2 cellular contexts compared by ENCODE assay signal in the genomic region with DNA sequence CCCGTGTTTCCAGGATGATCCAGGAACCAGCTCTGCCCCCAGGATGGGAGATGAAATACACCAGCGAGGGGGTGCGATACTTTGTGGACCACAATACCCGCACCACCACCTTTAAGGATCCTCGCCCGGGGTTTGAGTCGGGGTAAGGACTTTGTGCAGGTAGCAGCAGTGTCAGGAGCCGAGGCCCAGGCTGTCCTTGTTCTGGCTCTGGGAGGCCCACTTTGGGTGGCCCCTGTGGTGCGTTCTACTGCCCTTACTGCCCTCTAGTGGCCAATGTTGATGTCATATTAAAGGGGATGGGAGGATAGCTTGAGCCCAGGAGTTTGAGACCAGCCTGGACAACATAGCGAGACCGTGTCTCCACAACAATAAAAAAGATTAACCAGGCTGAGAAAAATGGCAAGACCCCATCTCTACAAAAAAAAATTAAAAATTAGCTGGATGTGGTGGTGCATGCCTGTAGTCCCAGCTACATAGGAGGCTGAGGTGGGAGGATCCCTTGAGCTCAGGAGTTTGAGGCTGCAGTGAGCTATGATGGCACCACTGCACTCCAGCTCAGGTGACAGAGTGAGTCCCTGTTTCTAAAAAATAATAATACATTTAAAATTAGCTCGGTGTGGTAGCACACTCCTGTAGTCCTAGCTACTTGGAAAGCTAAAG.
A peak's percentile ranks its signal among the peaks of the same experiment; 100 is the strongest.
TF ChIP-seq lines count a peak whose summit lies in the region.

No MANE protein-coding gene starts in this region.

TF ChIP-seq in A549, 52 proteins besides CTCF, POLR2A, EP300 and RAD21:
- TF ChIP-seq, protein P1, sequence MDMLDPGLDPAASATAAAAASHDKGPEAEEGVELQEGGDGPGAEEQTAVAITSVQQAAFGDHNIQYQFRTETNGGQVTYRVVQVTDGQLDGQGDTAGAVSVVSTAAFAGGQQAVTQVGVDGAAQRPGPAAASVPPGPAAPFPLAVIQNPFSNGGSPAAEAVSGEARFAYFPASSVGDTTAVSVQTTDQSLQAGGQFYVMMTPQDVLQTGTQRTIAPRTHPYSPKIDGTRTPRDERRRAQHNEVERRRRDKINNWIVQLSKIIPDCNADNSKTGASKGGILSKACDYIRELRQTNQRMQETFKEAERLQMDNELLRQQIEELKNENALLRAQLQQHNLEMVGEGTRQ (IDR thresholded peaks at IDR 0.05) = no peak
- TF ChIP-seq SMC3 (IDR thresholded peaks at IDR 0.05) = peak; percentile 78

TF ChIP-seq in H1, 55 proteins besides CTCF, POLR2A, EP300 and RAD21:
- TF ChIP-seq YY1 (IDR thresholded peaks at IDR 0.05; ENCODE audit: low read depth, low read length) (no peak), CEBPB (IDR thresholded peaks at IDR 0.05; ENCODE audit: low read depth, low read length) (no peak)
- TF ChIP-seq, protein P1 (IDR thresholded peaks at IDR 0.05; ENCODE audit: low read length) = no peak
